ENCODE assay signal across 1 cellular context in genomic region chr9:135217836-135218235, GRCh38.
TF ChIP-seq lines count a peak whose summit lies in the region.

No MANE protein-coding gene starts in this region.

TF ChIP-seq in WTC11, 78 proteins besides CTCF, POLR2A, EP300 and RAD21 (continued from another document):
- no peak for TF ChIP-seq MYBL2 (CRISPR knock-in tag; IDR thresholded peaks at IDR 0.05)
- TF ChIP-seq HMGXB4 (CRISPR knock-in tag; IDR thresholded peaks at IDR 0.05): no peak
- TF ChIP-seq ZNF219 (CRISPR knock-in tag; IDR thresholded peaks at IDR 0.05; ENCODE audit: borderline replicate concordance): no peak
